8 cellular contexts compared by ENCODE assay signal in genomic region chr11:1389932-1390587, GRCh38. TPM values are rescaled to one million over a fixed set of nuclear protein-coding genes. Genes with fewer than 3 reads are reported as not detected.
DNase-seq lines count a peak whose midpoint lies in the region; TF ChIP-seq lines count a peak whose summit lies in the region.

BRSK2 (plus strand) TSS chr11:1389934; CDS start chr11:1390285, 351 bp downstream.

- BruUV-seq in MCF 10A (replicated peaks; lab: Mats Ljungman, UMichigan) = no TSS peak

- intact Hi-C loops in MCF 10A (cut with micrococcal nuclease) = loop anchor here (10.0 kb wide), 1 partner anchor 85 kb away; the partner anchor contains the start of gene TOLLIP

- CTCF ChIA-PET in MCF 10A (lab: Yijun Ruan, JAX) = interaction anchor here (0.5 kb wide), 1 partner anchor 504 kb away, joined by 3 read pairs; no protein-coding TSS in a partner anchor

- no peaks in the 10 kb centered on the region for H3K27me3 Mint-ChIP-seq in MCF 10A (ENCODE audit: insufficient read depth, unreplicated experiment)
- H3K27me3 Mint-ChIP-seq in mesothelial cell of epicardium (ENCODE audit: low read depth) = peaks cover 64% of the 10 kb centered on the region

- no peak for DNase-seq in A172 (ENCODE audit: low spot score)
- DNase-seq in HFF-Myc (ENCODE audit: extremely low read depth, low read depth) = no peak
- DNase-seq in MCF 10A (ENCODE audit: unreplicated experiment) = no peak
- DNase-seq in mesothelial cell of epicardium (ENCODE audit: low spot score in 2 of 2, unreplicated experiment in 2 of 2) = peak in 1 of 2 experiments; percentile 15
- no peak for DNase-seq in midbrain (lab: John Stamatoyannopoulos, UW)
- DNase-seq in NCI-H2081 (lab: John Stamatoyannopoulos, UW) = no peak
- DNase-seq in NCI-H2081 treated with DMSO at 0.1 percent for 48 hours (lab: John Stamatoyannopoulos, UW) = no peak
- DNase-seq in activated CD4-positive, alpha-beta T cell treated with anti-CD3 and anti-CD28 coated beads, Interleukin-2, amount 50 U/mL, for 4 hours = no peak

- POLR2A ChIA-PET in MCF 10A (lab: Yijun Ruan, JAX) = interaction anchor here (1.0 to 1.1 kb wide), 2 partner anchors 81 to 82 kb away, joined by 3 read pairs; partner anchors contain the start of gene TOLLIP

- H3K4me1 Mint-ChIP-seq in MCF 10A (ENCODE audit: insufficient read depth, unreplicated experiment) (no peaks in the 10 kb centered on the region), mesothelial cell of epicardium (peaks cover 2% of the 10 kb centered on the region)

- H3K36me3 Mint-ChIP-seq in MCF 10A (ENCODE audit: insufficient read depth, unreplicated experiment) (peaks cover 6% of the 10 kb centered on the region), mesothelial cell of epicardium (no peaks in the 10 kb centered on the region)

- H3K4me3 Mint-ChIP-seq in MCF 10A (ENCODE audit: unreplicated experiment) = peak within 1 kb of the TSS; percentile 14
- peak within 1 kb of the TSS; percentile 60 for H3K4me3 Mint-ChIP-seq in mesothelial cell of epicardium

- H3K4me3 ChIP-seq in HFF-Myc (replicated peaks; ENCODE audit: low read depth, low read length) = peak within 1 kb of the TSS; percentile 45

- TF ChIP-seq CTCF in HFF-Myc (IDR thresholded peaks at IDR 0.05; ENCODE audit: low read depth, low read length, missing control alignments) (no peak), MCF 10A (IDR thresholded peaks at IDR 0.05; ENCODE audit: unreplicated experiment) (no peak), mesothelial cell of epicardium (IDR thresholded peaks at IDR 0.05; ENCODE audit: unreplicated experiment) (no peak)

- H3K27ac Mint-ChIP-seq in MCF 10A (ENCODE audit: low read depth, unreplicated experiment) (no peak within 1 kb of the TSS), mesothelial cell of epicardium (no peak within 1 kb of the TSS)

- H3K9me3 Mint-ChIP-seq in MCF 10A (ENCODE audit: unreplicated experiment) (no peaks in the 10 kb centered on the region), mesothelial cell of epicardium (no peaks in the 10 kb centered on the region)

RNA-seq across cellular contexts. Expression of gene BRSK2, which starts in this region (rescaled TPM):
- 8.6 and 13.0 TPM in 2 replicates for total RNA-seq in A172 (2014; rRNA removed; shearing (Covaris generic))
- total RNA-seq in MCF 10A (2022) = 0.34 and 0.44 TPM in 2 replicates
- 4.6 to 6.8 TPM (median 4.9 TPM) in 3 replicates for total RNA-seq in mesothelial cell of epicardium
